Comparison of ENCODE assay signal across 28 cellular contexts in the genomic region with DNA sequence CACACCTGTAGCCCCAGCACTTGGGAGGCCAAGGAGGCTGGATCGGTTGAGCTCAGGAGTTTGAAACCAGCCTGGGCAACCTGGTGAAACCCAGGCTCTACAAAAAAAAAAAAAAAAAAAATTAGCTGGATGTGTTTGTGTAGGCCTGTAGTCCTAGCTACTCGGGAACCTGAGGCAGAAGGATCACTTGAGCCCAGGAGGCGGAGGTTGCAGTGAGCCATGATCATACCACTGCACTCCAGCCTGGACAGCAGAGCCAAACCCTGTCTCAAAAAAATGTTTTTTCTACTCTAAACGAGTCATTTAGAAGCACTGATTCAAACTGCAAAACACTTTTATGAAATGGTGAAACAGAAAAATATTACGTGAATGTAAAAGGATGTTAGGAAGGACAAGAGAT.
A peak's percentile ranks its signal among the peaks of the same experiment; 100 is the strongest.
DNase-seq lines count a peak whose midpoint lies in the region; ATAC-seq, FAIRE-seq and TF ChIP-seq lines count a peak whose summit lies in the region.
"Had no signal": no experiment of that assay in that cellular context is flagged by ENCODE, and none has a peak within 500 bp of the region (broad histone marks: within the 10 kb centered on the region; RNA-seq: fewer than 3 reads in every experiment).

No MANE protein-coding gene starts in this region.

- 0 out of 2 replicates have a peak overlapping the region, but pooled peaks have one; percentile 36 for H3K27ac ChIP-seq in GM23338 (ENCODE audit: low read depth)
- H3K27ac ChIP-seq in Karpas-422 (ENCODE audit: low read length), result no peak overlapping the region
- H3K27ac ChIP-seq in H1 (ENCODE audit: low read depth, low read length), result no peak overlapping the region
- H3K27ac ChIP-seq in left lung, result no peak overlapping the region
- H3K27ac ChIP-seq: 22Rv1; BLaER1 treated with 17β-estradiol and CSF1 and Interleukin-3, amounts not matched to agents 10 nM and 100 nM; C4-2B had no signal

- H3K36me3 Mint-ChIP-seq in GM23338 (ENCODE audit: low read depth), result peaks cover 3% of the 10 kb centered on the region; the same call in 1 of the 3 replicates
- H3K36me3 Mint-ChIP-seq in natural killer cell treated with Interleukin-12 subunit alpha and Interleukin-12 subunit beta and Interleukin-15 and Interleukin-18, amount 100 ng/mL, for 72 hours, result no peaks in the 10 kb centered on the region

- peak overlapping the region; percentile 77 for H3K27ac Mint-ChIP-seq in GM23338
- H3K27ac Mint-ChIP-seq in natural killer cell treated with Interleukin-12 subunit alpha and Interleukin-12 subunit beta and Interleukin-15 and Interleukin-18, amount 100 ng/mL, for 72 hours, result no peak overlapping the region
- H3K27ac Mint-ChIP-seq: B cell; CD4-positive, alpha-beta T cell had no signal

- no peak for FAIRE-seq in H1 (lab: Jason Lieb, UNC)
- FAIRE-seq: A549, GM12878, GM12892, GM18507, GM19239 had no signal

- H3K9me3 ChIP-seq in Karpas-422 (ENCODE audit: low read length), result no peaks in the 10 kb centered on the region
- no peaks in the 10 kb centered on the region for H3K9me3 ChIP-seq in H1 (ENCODE audit: insufficient read depth in 2 of 2, low read depth in 1 of 2, low read length in 1 of 2)
- no peaks in the 10 kb centered on the region for H3K9me3 ChIP-seq in left lung
- H3K9me3 ChIP-seq: A549 had no signal

- H3K4me1 Mint-ChIP-seq in GM23338, result peaks cover 32% of the 10 kb centered on the region
- no peaks in the 10 kb centered on the region for H3K4me1 Mint-ChIP-seq in natural killer cell treated with Interleukin-12 subunit alpha and Interleukin-12 subunit beta and Interleukin-15 and Interleukin-18, amount 100 ng/mL, for 72 hours (ENCODE audit: low read depth in 2 of 2)
- H3K4me1 Mint-ChIP-seq: B cell had no signal

- H3K56ac ChIP-seq in H1 (replicated peaks; ENCODE audit: insufficient read length, low read depth, low read length), result no peak overlapping the region

- no peak overlapping the region for H4K5ac ChIP-seq in H1 (ENCODE audit: insufficient read length, low read depth, low read length)

- no peaks in the 10 kb centered on the region; the same call in 1 of the 2 replicates for H3K79me1 ChIP-seq in H1 (ENCODE audit: low read depth, low read length)

- no peak overlapping the region for H3K23ac ChIP-seq in H1 (ENCODE audit: insufficient read length)

- POLR2A ChIA-PET in H1 (lab: Charles Lee; ENCODE audit: partially characterized antibody), result interaction anchor here (2.3 kb wide), 1 partner anchor 30 kb away, joined by 6 read pairs; no protein-coding TSS in a partner anchor

- no peaks in the 10 kb centered on the region for H3K23me2 ChIP-seq in H1 (ENCODE audit: low read depth, low read length)

- H3K79me2 ChIP-seq in GM23338 (replicated peaks; ENCODE audit: insufficient read depth), result peaks cover 68% of the 10 kb centered on the region
- no peaks in the 10 kb centered on the region for H3K79me2 ChIP-seq in Karpas-422 (ENCODE audit: low read length)
- peaks cover 0 to 53% of the 10 kb centered on the region in 2 experiments; a peak in 2 of 4 replicates for H3K79me2 ChIP-seq in H1 (ENCODE audit: control insufficient read depth in 1 of 2, insufficient read depth in 2 of 2, low read length in 2 of 2)

- H2AK5ac ChIP-seq in H1 (ENCODE audit: low read depth, low read length), result no peak overlapping the region

- H3K4me1 ChIP-seq in GM23338 (ENCODE audit: insufficient read depth) (peaks cover 29% of the 10 kb centered on the region), Karpas-422 (ENCODE audit: low read length) (peaks cover 6% of the 10 kb centered on the region; the same call in 1 of the 2 replicates), H1 (replicated peaks in 1 of 4; ENCODE audit: control insufficient read depth in 3 of 4, insufficient read depth in 4 of 4, low read length in 3 of 4) (peaks cover 2 to 6% (median 4%) of the 10 kb centered on the region in 4 experiments; a peak in 4 of 7 replicates), left lung (peaks cover 0 to 8% of the 10 kb centered on the region in 2 donors)

- H4K20me1 ChIP-seq in GM23338 (replicated peaks; ENCODE audit: insufficient read depth) (0 out of 2 replicates have a peak, but pooled peaks cover 4% of the 10 kb centered on the region), Karpas-422 (ENCODE audit: insufficient read depth, low read depth, low read length) (no peaks in the 10 kb centered on the region), H1 (replicated peaks in 1 of 2; ENCODE audit: control insufficient read depth in 1 of 2, insufficient read depth in 2 of 2, low read length in 2 of 2) (no peaks in the 10 kb centered on the region)
- H4K20me1 ChIP-seq: BLaER1 treated with 17β-estradiol and CSF1 and Interleukin-3, amounts not matched to agents 10 nM and 100 nM had no signal

- no peak for TF ChIP-seq EP300 in H1 (IDR thresholded peaks at IDR 0.05; ENCODE audit: borderline replicate concordance in 1 of 2, low read depth in 2 of 2, low read length in 2 of 2)

- H3K14ac ChIP-seq in H1 (ENCODE audit: insufficient read length), result no peak overlapping the region

- no peaks in the 10 kb centered on the region for H3K9me3 Mint-ChIP-seq in GM23338
- no peaks in the 10 kb centered on the region for H3K9me3 Mint-ChIP-seq in natural killer cell treated with Interleukin-12 subunit alpha and Interleukin-12 subunit beta and Interleukin-15 and Interleukin-18, amount 100 ng/mL, for 72 hours
- H3K9me3 Mint-ChIP-seq: CD4-positive, alpha-beta T cell; CD8-positive, alpha-beta memory T cell had no signal

- no peaks in the 10 kb centered on the region for H3K27me3 Mint-ChIP-seq in GM23338 (ENCODE audit: insufficient read depth, low read depth, poor library complexity)
- H3K27me3 Mint-ChIP-seq in natural killer cell treated with Interleukin-12 subunit alpha and Interleukin-12 subunit beta and Interleukin-15 and Interleukin-18, amount 100 ng/mL, for 72 hours, result no peaks in the 10 kb centered on the region
- H3K27me3 Mint-ChIP-seq: B cell; CD4-positive, alpha-beta T cell; CD8-positive, alpha-beta memory T cell had no signal

- no peaks in the 10 kb centered on the region for H3K9me2 ChIP-seq in GM23338 (ENCODE audit: insufficient read depth)
- H3K9me2 ChIP-seq in Karpas-422 (replicated peaks; ENCODE audit: insufficient read depth, low read length), result no peaks in the 10 kb centered on the region

- no peaks in the 10 kb centered on the region for H3F3A ChIP-seq in GM23338 (replicated peaks; ENCODE audit: low read depth)

- no peak for TF ChIP-seq RAD21 in H1 (IDR thresholded peaks at IDR 0.05 in 1 of 2, conservative IDR thresholded peaks at IDR 0.05 in 1 of 2; ENCODE audit: low read depth in 2 of 2, low read length in 2 of 2)

- H3K36me3 ChIP-seq in GM23338 (ENCODE audit: insufficient read depth) (no peaks in the 10 kb centered on the region), Karpas-422 (ENCODE audit: insufficient read depth, low read length) (no peaks in the 10 kb centered on the region), H1 (ENCODE audit: control insufficient read depth in 2 of 4, insufficient read depth in 4 of 4, low read length in 3 of 4) (no peaks in the 10 kb centered on the region), left lung (no peaks in the 10 kb centered on the region)
- H3K36me3 ChIP-seq: BLaER1 treated with 17β-estradiol and CSF1 and Interleukin-3, amounts not matched to agents 10 nM and 100 nM had no signal

- TF ChIP-seq CTCF in GM23338 (conservative IDR thresholded peaks at IDR 0.05; ENCODE audit: low read depth in 2 of 2), result no peak
- no peak for TF ChIP-seq CTCF in H1 (IDR thresholded peaks at IDR 0.05; ENCODE audit: control extremely low read depth in 1 of 3, insufficient read depth in 1 of 3, low read depth in 1 of 3, low read length in 3 of 3)
- no peak for TF ChIP-seq CTCF in left lung (IDR thresholded peaks at IDR 0.05)

- H3K27me3 ChIP-seq in GM23338 (ENCODE audit: insufficient read depth) (no peaks in the 10 kb centered on the region), Karpas-422 (ENCODE audit: low read length) (no peaks in the 10 kb centered on the region), H1 (replicated peaks in 1 of 4; ENCODE audit: control insufficient read depth in 3 of 4, extremely low read depth in 1 of 4, insufficient read depth in 3 of 4, low read length in 3 of 4) (no peaks in the 10 kb centered on the region), left lung (no peaks in the 10 kb centered on the region)
- H3K27me3 ChIP-seq: BLaER1 treated with 17β-estradiol and CSF1 and Interleukin-3, amounts not matched to agents 10 nM and 100 nM had no signal

- no peak overlapping the region for H2BK5ac ChIP-seq in H1 (ENCODE audit: low read depth, low read length)

- H3K18ac ChIP-seq in H1 (ENCODE audit: extremely low read depth, low read length), result no peak overlapping the region; the same call in 1 of the 2 replicates

- H4K8ac ChIP-seq in H1 (ENCODE audit: extremely low read depth, insufficient read depth, low read length), result no peak overlapping the region

- no peak overlapping the region for H4K91ac ChIP-seq in H1 (replicated peaks; ENCODE audit: insufficient read length, low read length)

- H3K4me3 Mint-ChIP-seq in GM23338, result peak overlapping the region; percentile 35
- H3K4me3 Mint-ChIP-seq in natural killer cell treated with Interleukin-12 subunit alpha and Interleukin-12 subunit beta and Interleukin-15 and Interleukin-18, amount 100 ng/mL, for 72 hours, result no peak overlapping the region
- H3K4me3 Mint-ChIP-seq: B cell; CD4-positive, alpha-beta T cell; CD8-positive, alpha-beta memory T cell had no signal

- H2BK12ac ChIP-seq in H1 (ENCODE audit: low read depth, low read length), result no peak overlapping the region

- peak overlapping the region; percentile 55 for H3K4me3 ChIP-seq in GM23338
- no peak overlapping the region for H3K4me3 ChIP-seq in Karpas-422 (ENCODE audit: low read length)
- H3K4me3 ChIP-seq in H1 (ENCODE audit: extremely low read depth in 1 of 4, insufficient read depth in 2 of 4, low read depth in 3 of 4, low read length in 4 of 4), result no peak overlapping the region
- H3K4me3 ChIP-seq in left lung, result no peak overlapping the region
- H3K4me3 ChIP-seq: A549; BLaER1 treated with 17β-estradiol and CSF1 and Interleukin-3, amounts not matched to agents 10 nM and 100 nM; GM12878 had no signal

- H3K9ac ChIP-seq in Karpas-422 (ENCODE audit: low read length) (no peak overlapping the region), H1 (replicated peaks in 1 of 4; ENCODE audit: extremely low read depth in 1 of 4, low read depth in 3 of 4, low read length in 3 of 4) (no peak overlapping the region)
- H3K9ac ChIP-seq: BLaER1 treated with 17β-estradiol and CSF1 and Interleukin-3, amounts not matched to agents 10 nM and 100 nM had no signal

- no peak for TF ChIP-seq POLR2A in H1 (IDR thresholded peaks at IDR 0.05; ENCODE audit: control extremely low read depth in 1 of 2, low read depth in 2 of 2, low read length in 2 of 2)

- intact Hi-C loops in left lung (cut with DNase I), result no loop called here

- H3K4me2 ChIP-seq in GM23338, result peak overlapping the region; percentile 83
- H3K4me2 ChIP-seq in Karpas-422 (ENCODE audit: low read depth, low read length, poor library complexity, severe bottlenecking), result no peak overlapping the region
- H3K4me2 ChIP-seq in H1 (ENCODE audit: insufficient read depth in 1 of 2, low read depth in 2 of 2, low read length in 2 of 2), result peak overlapping the region; percentile 20 to 93; a peak in 2 of 4 replicates
- H3K4me2 ChIP-seq: A549; BLaER1 treated with 17β-estradiol and CSF1 and Interleukin-3, amounts not matched to agents 10 nM and 100 nM had no signal

- WGBS in H1 (ENCODE audit: extremely low coverage in 1 of 2, insufficient coverage in 1 of 2, insufficient read length in 1 of 2, insufficient replicate concordance in 2 of 2, low coverage in 1 of 2, low lambda C conversion rate in 2 of 2, missing lambda C conversion rate in 1 of 2), 2 experiments, result 76% methylated on average over 5 of the region's 5 CpGs; no CpG with 5 or more reads in 1 of the 2 experiments

- DNase-seq in GM23338 (ENCODE audit: low spot score), result no peak
- no peak for DNase-seq in Karpas-422
- no peak for DNase-seq in H1 (ENCODE audit: low read depth in 1 of 2, low spot score in 2 of 2)
- DNase-seq in left lung, result no peak
- DNase-seq in T1000 (lab: John Stamatoyannopoulos, UW), result no peak
- DNase-seq in nucleus accumbens (lab: John Stamatoyannopoulos, UW), result no peak
- DNase-seq in natural killer cell treated with Interleukin-12 subunit alpha and Interleukin-12 subunit beta and Interleukin-15 and Interleukin-18, amount 100 ng/mL, for 72 hours (ENCODE audit: low spot score), result no peak
- DNase-seq: AML-193; CD4-positive, alpha-beta T cell; CD8-positive, alpha-beta memory T cell; COR-L47; DMS 273 treated with DMSO at 0.1 percent for 48 hours; DMS153; DMS53; DMS79; DND-41; EL; GDM1 had no signal

- CTCF ChIA-PET in H1 (lab: Charles Lee; ENCODE audit: partially characterized antibody), result interaction anchor here (1.1 to 1.9 kb wide), 3 partner anchors 8 to 89 kb away, joined by 3 to 9 read pairs (median 6); no protein-coding TSS in a partner anchor

- H2AFZ ChIP-seq in GM23338, result no peak overlapping the region
- H2AFZ ChIP-seq in Karpas-422 (ENCODE audit: low read length), result 0 out of 2 replicates have a peak overlapping the region, but pooled peaks have one; percentile 18
- H2AFZ ChIP-seq in H1 (ENCODE audit: low read length), result no peak overlapping the region

- no peak overlapping the region for H2BK20ac ChIP-seq in H1 (ENCODE audit: low read length)

- no peak overlapping the region for H2BK120ac ChIP-seq in H1 (replicated peaks; ENCODE audit: low read depth, low read length)

- H3K4ac ChIP-seq in H1 (replicated peaks; ENCODE audit: insufficient read length, low read depth, low read length), result no peak overlapping the region

- no peak for ATAC-seq in GM23338
- ATAC-seq in left lung, result peak; percentile 46
- ATAC-seq in natural killer cell treated with Interleukin-12 subunit alpha and Interleukin-12 subunit beta and Interleukin-15 and Interleukin-18, amount 100 ng/mL, for 72 hours, result no peak
- ATAC-seq in GM18867 (IDR thresholded peaks at IDR 0.05; ENCODE audit: unreplicated experiment), result no peak
- ATAC-seq: A549, GM12878 had no signal

- no peak overlapping the region for H2BK15ac ChIP-seq in H1 (ENCODE audit: low read length)
